In genomic region chr12:128069359-128069997, GRCh38 we compare ENCODE assay signal across 8 cellular contexts.
A peak's percentile ranks its signal among the peaks of the same experiment; 100 is the strongest.
DNase-seq lines count a peak whose midpoint lies in the region; ATAC-seq and TF ChIP-seq lines count a peak whose summit lies in the region.

No MANE protein-coding gene starts in this region.

- no peaks in the 10 kb centered on the region for H3F3A ChIP-seq in Loucy (ENCODE audit: low read depth)

- no peaks in the 10 kb centered on the region for H3K79me2 ChIP-seq in Loucy (ENCODE audit: insufficient read depth, low read length)

- WGBS in gastroesophageal sphincter (ENCODE audit: low coverage in 1 of 2), 2 donors: 26 to 27% methylated on average over 12 of the region's 12 CpGs
- 28 to 36% (median 33%) methylated on average over 12 of the region's 12 CpGs for WGBS in spleen, 5 donors

- no peak for TF ChIP-seq POLR2A in gastroesophageal sphincter (IDR thresholded peaks at IDR 0.05)
- no peak for TF ChIP-seq POLR2A in spleen (IDR thresholded peaks at IDR 0.05)

- H2AFZ ChIP-seq in Loucy (ENCODE audit: low read length): no peak overlapping the region

- no peak overlapping the region for H3K27ac ChIP-seq in gastroesophageal sphincter
- H3K27ac ChIP-seq in spleen: no peak overlapping the region

- H3K4me1 ChIP-seq in Loucy (ENCODE audit: insufficient read depth, low read length, poor library complexity, severe bottlenecking): no peaks in the 10 kb centered on the region
- no peaks in the 10 kb centered on the region for H3K4me1 ChIP-seq in gastroesophageal sphincter
- H3K4me1 ChIP-seq in spleen: no peaks in the 10 kb centered on the region

- H3K27me3 ChIP-seq in Loucy (ENCODE audit: insufficient read depth, low read length, poor library complexity, severe bottlenecking) (no peaks in the 10 kb centered on the region), gastroesophageal sphincter (no peaks in the 10 kb centered on the region), spleen (replicated peaks in 1 of 7) (no peaks in the 10 kb centered on the region)

- ATAC-seq in GM21528 (IDR thresholded peaks at IDR 0.05; ENCODE audit: low FRiP score, unreplicated experiment) (peak; percentile 61), gastroesophageal sphincter (no peak), HG03460 (IDR thresholded peaks at IDR 0.05; ENCODE audit: unreplicated experiment) (no peak)

- TF ChIP-seq EP300 in gastroesophageal sphincter (IDR thresholded peaks at IDR 0.05): no peak

- H3K9me3 ChIP-seq in Loucy (ENCODE audit: insufficient read depth, low read depth, low read length) (no peaks in the 10 kb centered on the region), gastroesophageal sphincter (no peaks in the 10 kb centered on the region), spleen (no peaks in the 10 kb centered on the region)

- TF ChIP-seq CTCF in Loucy (conservative IDR thresholded peaks at IDR 0.05; ENCODE audit: low read length): peak; percentile 83
- peak; percentile 15 to 56 (median 34) for TF ChIP-seq CTCF in gastroesophageal sphincter (IDR thresholded peaks at IDR 0.05)
- peak in 7 of 11 experiments; percentile 17 to 53 (median 46) for TF ChIP-seq CTCF in spleen (IDR thresholded peaks at IDR 0.05 in 8 of 11, conservative IDR thresholded peaks at IDR 0.05 in 3 of 11)

- no peak overlapping the region for H3K4me2 ChIP-seq in Loucy (ENCODE audit: low read depth, low read length, poor library complexity, severe bottlenecking)

- no peaks in the 10 kb centered on the region for H4K20me1 ChIP-seq in Loucy (ENCODE audit: insufficient read depth, low read length, poor library complexity, severe bottlenecking)

- intact Hi-C loops in spleen (cut with DNase I; ENCODE audit: low total_unique reads): no loop called here

- no peak overlapping the region for H3K4me3 ChIP-seq in Loucy (ENCODE audit: low read length, poor library complexity, severe bottlenecking)
- H3K4me3 ChIP-seq in gastroesophageal sphincter: no peak overlapping the region
- H3K4me3 ChIP-seq in spleen: no peak overlapping the region

- peak; percentile 43 for DNase-seq in activated CD4-positive, alpha-beta T cell treated with anti-CD3 and anti-CD28 coated beads for 48 hours
- DNase-seq in activated CD4-positive, alpha-beta T cell treated with anti-CD3 and anti-CD28 coated beads, Interleukin-2, amount 50 U/mL, for 1 hour: no peak
- peak; percentile 14 for DNase-seq in T1000 (lab: John Stamatoyannopoulos, UW)
- DNase-seq in spleen: no peak

- no peak overlapping the region for H3K9ac ChIP-seq in Loucy (ENCODE audit: low read depth, low read length, poor library complexity, severe bottlenecking)

- H3K36me3 ChIP-seq in Loucy (ENCODE audit: insufficient read depth, low read length) (no peaks in the 10 kb centered on the region), gastroesophageal sphincter (no peaks in the 10 kb centered on the region), spleen (no peaks in the 10 kb centered on the region)

- no peaks in the 10 kb centered on the region for H3K9me2 ChIP-seq in Loucy (replicated peaks; ENCODE audit: low read depth, low read length)

Comparison
In these comparisons a context has a peak if more than half of its experiments do, and no peak if none do; other contexts are left out.
1. DNase-seq: peak in activated CD4-positive, alpha-beta T cell treated with anti-CD3 and anti-CD28 coated beads for 48 hours (single experiment) and T1000 (single experiment); none in activated CD4-positive, alpha-beta T cell treated with anti-CD3 and anti-CD28 coated beads, Interleukin-2, amount 50 U/mL, for 1 hour (single experiment) and spleen (single experiment).
2. Peak in every context shown above with its lines, with median percentiles within 50 percentile points of each other: CTCF ChIP-seq.